16 cellular contexts compared by ENCODE assay signal in the genomic region with DNA sequence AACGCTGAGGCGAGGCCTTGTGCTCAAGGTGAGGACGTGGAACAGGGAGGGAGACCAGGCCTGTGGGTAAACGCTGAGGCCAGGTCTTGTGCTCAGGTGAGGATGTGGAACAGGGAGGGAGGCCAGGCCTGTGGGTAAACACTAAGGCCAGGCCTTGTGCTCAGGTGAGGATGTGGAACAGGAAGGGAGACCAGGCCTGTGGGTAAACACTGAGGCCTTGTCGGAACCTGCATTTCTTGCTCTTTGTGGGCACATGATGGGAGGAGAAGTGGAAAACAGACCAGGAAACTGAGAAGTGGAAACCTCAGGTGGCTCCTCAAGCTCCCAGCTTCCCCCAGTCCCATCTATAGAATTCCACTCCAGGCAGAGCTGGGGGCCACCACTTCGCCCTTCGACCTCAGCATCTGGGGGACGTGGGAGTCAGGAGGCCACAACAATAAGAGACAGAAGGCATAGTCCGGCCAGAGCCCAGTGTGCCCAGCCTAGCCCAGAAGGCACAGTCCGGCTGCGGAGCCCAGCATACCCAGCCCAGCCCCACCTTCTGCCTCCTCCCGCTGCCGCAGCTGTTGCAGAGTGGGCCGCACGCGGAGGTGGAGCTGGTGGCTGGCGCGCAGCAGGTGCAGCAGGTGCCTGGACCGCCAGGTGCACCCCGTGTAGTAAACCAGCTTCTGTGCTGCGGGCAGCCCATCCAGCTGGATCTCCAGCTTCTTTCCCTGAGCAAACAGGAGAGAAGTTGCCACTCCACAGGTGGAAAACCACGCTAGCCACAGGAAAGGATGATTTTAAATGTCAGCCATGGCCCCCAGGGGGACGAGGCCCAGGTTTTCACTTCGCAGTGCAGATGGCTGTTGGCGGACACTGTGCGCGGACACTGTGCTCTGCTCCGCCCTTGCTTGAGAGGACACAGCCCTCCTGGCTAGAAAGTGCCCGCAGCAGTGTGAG. TPM values are rescaled to one million over a fixed set of nuclear protein-coding genes. Genes with fewer than 3 reads are reported as not detected.
DNase-seq lines count a peak whose midpoint lies in the region; ATAC-seq and TF ChIP-seq lines count a peak whose summit lies in the region.
"Had no signal": no experiment of that assay in that cellular context is flagged by ENCODE, and none has a peak within 500 bp of the region (broad histone marks: within the 10 kb centered on the region; RNA-seq: fewer than 3 reads in every experiment).

No MANE protein-coding gene starts in this region.

- no peak overlapping the region for H3K27ac ChIP-seq in neural progenitor cell
- peak overlapping the region in 1 of 4 donors; percentile 30 for H3K27ac ChIP-seq in tibial nerve
- H3K27ac ChIP-seq: adrenal gland, skin epidermis had no signal

- H4K20me1 ChIP-seq in neural progenitor cell (ENCODE audit: low read depth), result no peaks in the 10 kb centered on the region

- no peaks in the 10 kb centered on the region for H3K4me1 ChIP-seq in neural progenitor cell
- peaks cover 0 to 7% (median 0%) of the 10 kb centered on the region in 4 donors for H3K4me1 ChIP-seq in tibial nerve
- no peaks in the 10 kb centered on the region for H3K4me1 ChIP-seq in BE2C
- H3K4me1 ChIP-seq: adrenal gland had no signal

- H3F3A ChIP-seq in neural progenitor cell (ENCODE audit: low read depth), result no peaks in the 10 kb centered on the region

- WGBS in tibial nerve, 2 donors, result 87 to 88% methylated on average over 25 to 29 of the region's 29 CpGs

- H3K9me3 ChIP-seq in neural progenitor cell (ENCODE audit: low read depth) (no peaks in the 10 kb centered on the region), tibial nerve (no peaks in the 10 kb centered on the region), BE2C (no peaks in the 10 kb centered on the region)
- H3K9me3 ChIP-seq: adrenal gland had no signal

- TF ChIP-seq CTCF in neural progenitor cell (IDR thresholded peaks at IDR 0.05) (no peak), tibial nerve (IDR thresholded peaks at IDR 0.05) (no peak), BE2C (IDR thresholded peaks at IDR 0.05; ENCODE audit: low read depth, low read length) (no peak)

- DNase-seq in DMS79 (lab: John Stamatoyannopoulos, UW) (peak; percentile 68), NCI-H2029 (lab: John Stamatoyannopoulos, UW) (peak; percentile 84), NCI-H774 (lab: John Stamatoyannopoulos, UW) (peak; percentile 99), neural progenitor cell (ENCODE audit: low spot score) (no peak), tibial nerve (ENCODE audit: low spot score in 2 of 2) (no peak), BE2C (no peak)
- DNase-seq: activated CD4-positive, alpha-beta T cell treated with anti-CD3 and anti-CD28 coated beads, Interleukin-2, amount 50 U/mL, for 4 hours; adrenal gland; occipital lobe; T1000 had no signal

- no peak overlapping the region for H3K9ac ChIP-seq in neural progenitor cell

- H3K4me3 ChIP-seq in neural progenitor cell, result no peak overlapping the region
- H3K4me3 ChIP-seq in tibial nerve, result no peak overlapping the region
- no peak overlapping the region for H3K4me3 ChIP-seq in BE2C (ENCODE audit: low read depth, low read length)
- H3K4me3 ChIP-seq: adrenal gland, skin epidermis had no signal

- no peaks in the 10 kb centered on the region for H3K9me3 Mint-ChIP-seq in neural progenitor cell

- H3K79me2 ChIP-seq in neural progenitor cell (ENCODE audit: low read depth), result no peaks in the 10 kb centered on the region

- H3K27me3 Mint-ChIP-seq in neural progenitor cell (ENCODE audit: insufficient read depth, low read depth), result peaks cover 13% of the 10 kb centered on the region

- peak overlapping the region; percentile 43 for H3K4me3 Mint-ChIP-seq in neural progenitor cell
- H3K4me3 Mint-ChIP-seq: memory B cell had no signal

- H2AFZ ChIP-seq in neural progenitor cell (replicated peaks), result no peak overlapping the region

- TF ChIP-seq EP300 in tibial nerve (IDR thresholded peaks at IDR 0.05), result no peak

- H3K36me3 Mint-ChIP-seq in neural progenitor cell, result no peaks in the 10 kb centered on the region
- H3K36me3 Mint-ChIP-seq: memory B cell had no signal

- no peaks in the 10 kb centered on the region for H3K27me3 ChIP-seq in neural progenitor cell
- H3K27me3 ChIP-seq in tibial nerve, result no peaks in the 10 kb centered on the region
- 0 out of 2 replicates have a peak, but pooled peaks cover 3% of the 10 kb centered on the region for H3K27me3 ChIP-seq in BE2C
- H3K27me3 ChIP-seq: adrenal gland had no signal

- H3K36me3 ChIP-seq in neural progenitor cell, result no peaks in the 10 kb centered on the region
- H3K36me3 ChIP-seq in tibial nerve, result no peaks in the 10 kb centered on the region
- H3K36me3 ChIP-seq in BE2C, result no peaks in the 10 kb centered on the region
- H3K36me3 ChIP-seq: adrenal gland had no signal

- no peak for TF ChIP-seq POLR2A in tibial nerve (IDR thresholded peaks at IDR 0.05)

- H3K27ac Mint-ChIP-seq in neural progenitor cell, result peak overlapping the region; percentile 57
- H3K27ac Mint-ChIP-seq: memory B cell had no signal

- H3K4me1 Mint-ChIP-seq in neural progenitor cell, result peaks cover 5% of the 10 kb centered on the region
- H3K4me1 Mint-ChIP-seq: memory B cell had no signal

- no peak for ATAC-seq in HG02678 (IDR thresholded peaks at IDR 0.05; ENCODE audit: unreplicated experiment)
- no peak for ATAC-seq in HG02763 (IDR thresholded peaks at IDR 0.05; ENCODE audit: unreplicated experiment)

- H3K4me2 ChIP-seq in neural progenitor cell, result no peak overlapping the region

RNA-seq across cellular contexts. Expression of gene FRMD1, which starts 17.5 kb away (rescaled TPM):
- total RNA-seq in neural progenitor cell (ENCODE audit: low replicate concordance) (0.09 TPM in 1 of 2 replicates, not detected in the other), tibial nerve (10 to 100 TPM in 3 of 4 donors, 1 to 10 TPM in 1; 9.9 to 14.4 (median 12.5) TPM)
- polyA plus RNA-seq in BE2C (2012; ENCODE audit: insufficient read depth, insufficient read length, low read depth), result not detected
- total RNA-seq: Daoy, frontal cortex, occipital lobe had no signal

Comparison
In these comparisons a context has a peak if more than half of its experiments do, and no peak if none do; other contexts are left out.
1. DNase-seq: peak in DMS79 (single experiment), NCI-H2029 (single experiment) and NCI-H774 (single experiment); none in neural progenitor cell (single experiment), tibial nerve (0 of 2) and BE2C (single experiment).